ENCODE assay signal across 34 cellular contexts in genomic region chr14:37470251-37470650, GRCh38.
"Had no signal": no experiment of that assay in that cellular context is flagged by ENCODE, and none has a peak within 500 bp of the region (broad histone marks: within the 10 kb centered on the region; RNA-seq: fewer than 3 reads in every experiment).

No MANE protein-coding gene starts in this region.

- FAIRE-seq: astrocyte, bronchial epithelial cell had no signal

- ATAC-seq: activated naive CD4-positive, alpha-beta T cell treated with anti-CD3 and anti-CD28 coated beads, Interleukin-2, amount 50 U/mL, for 72 hours; activated naive CD8-positive, alpha-beta T cell treated with anti-CD3 and anti-CD28 coated beads, Interleukin-2, amount 50 U/mL, for 24 hours; activated T-cell treated with anti-CD3 and anti-CD28 coated beads, Interleukin-2, amount 50 U/mL, for 4 hours; activated T-cell treated with anti-CD3 and anti-CD28 coated beads, Interleukin-2, amount 50 U/mL, for 72 hours; activated T-helper 17 cell treated with anti-CD3 and anti-CD28 coated beads, Interleukin-2, amount 50 U/mL, for 72 hours; body of pancreas had no signal

- H3K4me1 ChIP-seq: adrenal gland, ascending aorta, breast epithelium had no signal

- H3K4me3 ChIP-seq: adrenal gland, ascending aorta, body of pancreas, breast epithelium, cardiac muscle cell had no signal

- H3K9me3 ChIP-seq: adrenal gland, ascending aorta, body of pancreas had no signal

- H3K27me3 ChIP-seq: adrenal gland, ascending aorta, body of pancreas, brain microvascular endothelial cell, breast epithelium, cardiac muscle cell had no signal

- H3K27ac ChIP-seq: adrenal gland, ascending aorta, body of pancreas, brain microvascular endothelial cell, breast epithelium, cardiac muscle cell had no signal

- H3K36me3 ChIP-seq: adrenal gland, ascending aorta, brain microvascular endothelial cell, breast epithelium, cardiac muscle cell had no signal

- DNase-seq: activated effector memory CD4-positive, alpha-beta T cell treated with anti-CD3 and anti-CD28 coated beads, Interleukin-2, amount 50 U/mL, for 16 hours; activated effector memory CD4-positive, alpha-beta T cell treated with Interleukin-2 at 50 U/mL for 16 hours; activated gamma-delta T cell; activated gamma-delta T cell treated with Interleukin-2 at 50 U/mL for 16 hours; activated naive CD4-positive, alpha-beta T cell; activated naive CD4-positive, alpha-beta T cell treated with anti-CD3 and anti-CD28 coated beads for 36 hours; activated naive CD4-positive, alpha-beta T cell treated with anti-CD3 and anti-CD28 coated beads, Interleukin-2, amount 10 ng/mL, durations not matched to agents 7 days and 5 days; activated naive CD4-positive, alpha-beta T cell treated with anti-CD3 and anti-CD28 coated beads, Interleukin-2, amount 50 U/mL, for 16 hours; activated naive CD4-positive, alpha-beta T cell treated with Interleukin-2 at 50 U/mL for 16 hours; activated naive CD8-positive, alpha-beta T cell treated with anti-CD3 and anti-CD28 coated beads for 36 hours; activated naive CD8-positive, alpha-beta T cell treated with anti-CD3 and anti-CD28 coated beads, Interleukin-2, amount 10 ng/mL, durations not matched to agents 7 days and 5 days; activated naive CD8-positive, alpha-beta T cell treated with anti-CD3 and anti-CD28 coated beads, Interleukin-2, amount 50 U/mL, for 24 hours; activated T-cell treated with anti-CD3 and anti-CD28 coated beads, Interleukin-2, amount 50 U/mL, for 1 hour; activated T-cell treated with anti-CD3 and anti-CD28 coated beads, Interleukin-2, amount 50 U/mL, for 24 hours; activated T-cell treated with anti-CD3 and anti-CD28 coated beads, Interleukin-2, amount 50 U/mL, for 4 hours; activated T-cell treated with anti-CD3 and anti-CD28 coated beads, Interleukin-2, amount 50 U/mL, for 48 hours; activated T-cell treated with anti-CD3 and anti-CD28 coated beads, Interleukin-2, amount 50 U/mL, for 72 hours; adrenal gland; amniotic stem cell; amygdala; anterior cingulate cortex; aorta; body of pancreas; brain microvascular endothelial cell; caudate nucleus; central memory CD4-positive, alpha-beta T cell; cerebellar nuclear complex had no signal
